ENCODE assay signal across 1 cellular context in genomic region chr1:54248966-54249365, GRCh38.
A peak's percentile ranks its signal among the peaks of the same experiment; 100 is the strongest.
TF ChIP-seq lines count a peak whose summit lies in the region.

No MANE protein-coding gene starts in this region.

TF ChIP-seq in K562, 482 proteins besides CTCF, POLR2A, EP300 and RAD21:
- TF ChIP-seq PTTG1 (tag; IDR thresholded peaks at IDR 0.05; ENCODE audit: low read depth): no peak
- TF ChIP-seq GABPB2 (CRISPR knock-in tag; conservative IDR thresholded peaks at IDR 0.05): no peak
- TF ChIP-seq KLF13 (tag; IDR thresholded peaks at IDR 0.05; ENCODE audit: borderline replicate concordance, low read depth): no peak
- TF ChIP-seq ZNF778 (CRISPR knock-in tag; IDR thresholded peaks at IDR 0.05): no peak
- 0 out of 2 replicates have a peak, but pooled peaks have one; percentile 13 for TF ChIP-seq TFAP4 (CRISPR knock-in tag; IDR thresholded peaks at IDR 0.05; ENCODE audit: borderline replicate concordance)
TF ChIP-seq in K562: peak in this region for 1.
